1 cellular context compared by ENCODE assay signal in genomic region chr22:20965104-20965887, GRCh38.
TF ChIP-seq lines count a peak whose summit lies in the region.

No MANE protein-coding gene starts in this region.

TF ChIP-seq in SK-N-SH treated with all-trans-retinoic acid at 6 μM for 48 hours, 23 proteins besides CTCF, POLR2A, EP300 and RAD21 (continued from another document):
- no peak for TF ChIP-seq RARB (CRISPR knock-in tag; IDR thresholded peaks at IDR 0.05)
- TF ChIP-seq ZC3H10 (CRISPR knock-in tag; IDR thresholded peaks at IDR 0.05) = no peak
- TF ChIP-seq, protein P1, sequence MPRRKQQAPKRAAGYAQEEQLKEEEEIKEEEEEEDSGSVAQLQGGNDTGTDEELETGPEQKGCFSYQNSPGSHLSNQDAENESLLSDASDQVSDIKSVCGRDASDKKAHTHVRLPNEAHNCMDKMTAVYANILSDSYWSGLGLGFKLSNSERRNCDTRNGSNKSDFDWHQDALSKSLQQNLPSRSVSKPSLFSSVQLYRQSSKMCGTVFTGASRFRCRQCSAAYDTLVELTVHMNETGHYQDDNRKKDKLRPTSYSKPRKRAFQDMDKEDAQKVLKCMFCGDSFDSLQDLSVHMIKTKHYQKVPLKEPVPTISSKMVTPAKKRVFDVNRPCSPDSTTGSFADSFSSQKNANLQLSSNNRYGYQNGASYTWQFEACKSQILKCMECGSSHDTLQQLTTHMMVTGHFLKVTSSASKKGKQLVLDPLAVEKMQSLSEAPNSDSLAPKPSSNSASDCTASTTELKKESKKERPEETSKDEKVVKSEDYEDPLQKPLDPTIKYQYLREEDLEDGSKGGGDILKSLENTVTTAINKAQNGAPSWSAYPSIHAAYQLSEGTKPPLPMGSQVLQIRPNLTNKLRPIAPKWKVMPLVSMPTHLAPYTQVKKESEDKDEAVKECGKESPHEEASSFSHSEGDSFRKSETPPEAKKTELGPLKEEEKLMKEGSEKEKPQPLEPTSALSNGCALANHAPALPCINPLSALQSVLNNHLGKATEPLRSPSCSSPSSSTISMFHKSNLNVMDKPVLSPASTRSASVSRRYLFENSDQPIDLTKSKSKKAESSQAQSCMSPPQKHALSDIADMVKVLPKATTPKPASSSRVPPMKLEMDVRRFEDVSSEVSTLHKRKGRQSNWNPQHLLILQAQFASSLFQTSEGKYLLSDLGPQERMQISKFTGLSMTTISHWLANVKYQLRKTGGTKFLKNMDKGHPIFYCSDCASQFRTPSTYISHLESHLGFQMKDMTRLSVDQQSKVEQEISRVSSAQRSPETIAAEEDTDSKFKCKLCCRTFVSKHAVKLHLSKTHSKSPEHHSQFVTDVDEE (CRISPR knock-in tag; IDR thresholded peaks at IDR 0.05) = no peak
- no peak for TF ChIP-seq TOX (CRISPR knock-in tag; IDR thresholded peaks at IDR 0.05; ENCODE audit: borderline replicate concordance)
